Comparison of ENCODE assay signal across 19 cellular contexts in the genomic region with DNA sequence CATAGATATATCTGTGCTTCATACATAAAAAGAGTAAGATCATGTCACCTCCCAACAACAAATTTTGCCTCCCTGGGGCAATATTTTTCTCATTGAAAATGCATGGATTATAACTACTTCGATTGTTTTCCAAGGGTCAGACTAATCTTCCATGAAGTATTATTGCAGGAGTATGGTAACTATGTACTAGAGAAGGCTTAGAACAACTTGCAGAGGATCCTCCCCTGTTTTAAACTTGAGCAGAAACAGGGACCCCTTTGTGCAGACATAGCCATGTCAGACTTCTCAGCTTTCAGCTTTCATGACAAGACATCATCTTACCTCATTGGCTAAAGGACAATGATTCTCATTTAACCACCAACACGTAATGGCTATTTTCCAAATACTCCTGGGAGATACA.
"Had no signal": no experiment of that assay in that cellular context is flagged by ENCODE, and none has a peak within 500 bp of the region (broad histone marks: within the 10 kb centered on the region; RNA-seq: fewer than 3 reads in every experiment).

No MANE protein-coding gene starts in this region.

- DNase-seq: natural killer cell; occipital lobe; ovary; posterior cingulate gyrus; psoas muscle; right cardiac atrium; right lobe of liver; sigmoid colon; small intestine; stimulated activated CD4-positive, alpha-beta T cell treated with anti-CD3 and anti-CD28 coated beads, Interleukin-15, amount 100 ng/mL, for 24 hours; stimulated activated CD4-positive, alpha-beta T cell treated with anti-CD3 and anti-CD28 coated beads, Interleukin-2, amount 100 ng/mL, for 24 hours; stimulated activated CD4-positive, alpha-beta T cell treated with anti-CD3 and anti-CD28 coated beads, Interleukin-2, amount 100 ng/mL, for 48 hours; stimulated activated CD4-positive, alpha-beta T cell treated with anti-CD3 and anti-CD28 coated beads, Interleukin-4, amount 100 ng/mL, for 24 hours; stimulated activated naive B cell treated with anti-CD40 and anti-IgM and Interleukin-4, amounts not matched to agents 10 μg/mL and 1 μg/mL and 100 μg/mL, for 72 hours; stimulated activated naive CD4-positive, alpha-beta T cell treated with Interleukin-2 at 50 U/mL for 16 hours; stomach; thyroid gland; trophoblast cell; upper lobe of left lung had no signal
